Comparison of ENCODE assay signal across 1 cellular context in the genomic region with DNA sequence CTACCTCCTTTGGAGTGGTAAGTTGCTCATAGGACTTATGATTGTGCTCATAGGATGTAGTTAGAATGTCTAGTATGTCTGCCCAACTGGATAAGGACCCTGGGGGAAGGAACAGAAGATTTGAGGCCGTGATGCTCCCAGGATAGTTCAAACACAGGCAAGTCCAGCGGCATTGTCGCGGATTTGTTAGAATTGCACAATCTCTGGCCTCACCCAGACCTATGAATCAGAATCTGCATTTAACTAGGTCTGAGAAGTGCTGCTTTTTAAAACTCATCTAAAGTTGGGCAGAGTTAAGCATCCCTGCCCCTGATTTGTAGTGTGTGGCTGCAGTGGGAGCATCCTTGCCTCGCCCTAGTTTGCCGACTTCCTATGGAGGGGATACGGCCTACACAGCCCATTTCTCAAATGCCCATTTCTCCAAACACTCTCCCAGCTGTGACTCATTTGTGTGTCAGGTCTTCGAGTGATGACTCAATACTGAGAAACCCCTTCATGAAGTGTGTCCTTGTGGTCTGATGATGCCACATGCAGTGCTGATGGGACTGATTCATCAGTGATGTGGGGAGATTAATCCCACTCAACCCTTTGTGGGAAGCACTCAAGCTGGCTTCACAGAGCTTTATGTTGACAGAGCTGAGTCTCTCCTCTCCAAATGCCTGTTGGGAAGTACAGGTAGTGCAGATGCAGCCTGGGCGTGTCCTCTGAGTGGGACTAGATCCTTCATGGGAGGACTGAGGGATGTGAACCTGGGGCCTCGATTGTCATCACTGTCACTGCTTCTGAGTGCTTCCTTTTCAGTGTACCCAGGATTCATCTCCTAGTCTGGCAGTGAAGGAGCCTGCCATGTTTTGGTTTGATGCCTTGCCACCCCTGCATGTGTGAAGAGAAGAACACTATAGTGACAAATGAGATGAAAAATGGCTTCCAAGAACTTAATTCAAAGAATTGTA.
TF ChIP-seq lines count a peak whose summit lies in the region.

No MANE protein-coding gene starts in this region.

TF ChIP-seq in H1, 55 proteins besides CTCF, POLR2A, EP300 and RAD21:
- TF ChIP-seq, protein P1, sequence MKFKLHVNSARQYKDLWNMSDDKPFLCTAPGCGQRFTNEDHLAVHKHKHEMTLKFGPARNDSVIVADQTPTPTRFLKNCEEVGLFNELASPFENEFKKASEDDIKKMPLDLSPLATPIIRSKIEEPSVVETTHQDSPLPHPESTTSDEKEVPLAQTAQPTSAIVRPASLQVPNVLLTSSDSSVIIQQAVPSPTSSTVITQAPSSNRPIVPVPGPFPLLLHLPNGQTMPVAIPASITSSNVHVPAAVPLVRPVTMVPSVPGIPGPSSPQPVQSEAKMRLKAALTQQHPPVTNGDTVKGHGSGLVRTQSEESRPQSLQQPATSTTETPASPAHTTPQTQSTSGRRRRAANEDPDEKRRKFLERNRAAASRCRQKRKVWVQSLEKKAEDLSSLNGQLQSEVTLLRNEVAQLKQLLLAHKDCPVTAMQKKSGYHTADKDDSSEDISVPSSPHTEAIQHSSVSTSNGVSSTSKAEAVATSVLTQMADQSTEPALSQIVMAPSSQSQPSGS (IDR thresholded peaks at IDR 0.05; ENCODE audit: low read length): no peak
- no peak for TF ChIP-seq BRCA1 (IDR thresholded peaks at IDR 0.05; ENCODE audit: low read depth, low read length)
- TF ChIP-seq PHF8 (conservative IDR thresholded peaks at IDR 0.05; ENCODE audit: low read depth, low read length): no peak
- TF ChIP-seq POLR2AphosphoS5 (IDR thresholded peaks at IDR 0.05; ENCODE audit: low read depth, low read length): no peak
- TF ChIP-seq CBX8 (IDR thresholded peaks at IDR 0.05; ENCODE audit: borderline replicate concordance, low read depth, low read length): no peak
- TF ChIP-seq FOSL1 (IDR thresholded peaks at IDR 0.05; ENCODE audit: insufficient read depth, low read depth, low read length): no peak
- no peak for TF ChIP-seq KDM4A (IDR thresholded peaks at IDR 0.05; ENCODE audit: low read depth, low read length, severe bottlenecking)
- TF ChIP-seq EGR1 (IDR thresholded peaks at IDR 0.05; ENCODE audit: borderline replicate concordance, low read depth, low read length): no peak
- no peak for TF ChIP-seq RFX5 (IDR thresholded peaks at IDR 0.05; ENCODE audit: borderline replicate concordance, low read depth, low read length)
- TF ChIP-seq CHD7 (IDR thresholded peaks at IDR 0.05; ENCODE audit: insufficient replicate concordance, low read length): no peak
- no peak for TF ChIP-seq GABPA (IDR thresholded peaks at IDR 0.05; ENCODE audit: borderline replicate concordance, insufficient read depth, low read length)
- TF ChIP-seq YY1 (IDR thresholded peaks at IDR 0.05; ENCODE audit: low read depth, low read length): no peak
- TF ChIP-seq GTF2F1 (IDR thresholded peaks at IDR 0.05; ENCODE audit: borderline replicate concordance, low read depth, low read length): no peak
- TF ChIP-seq ASH2L (IDR thresholded peaks at IDR 0.05; ENCODE audit: low read length): no peak
- TF ChIP-seq RNF2 (IDR thresholded peaks at IDR 0.05; ENCODE audit: borderline replicate concordance, low read depth, low read length, missing control alignments, poor library complexity, severe bottlenecking): no peak
